8 cellular contexts compared by ENCODE assay signal in genomic region chr14:60161176-60162107, GRCh38. TPM values are rescaled to one million over a fixed set of nuclear protein-coding genes. Genes with fewer than 3 reads are reported as not detected.
DNase-seq lines count a peak whose midpoint lies in the region; ATAC-seq and TF ChIP-seq lines count a peak whose summit lies in the region.

No MANE protein-coding gene starts in this region.

- H3K36me3 ChIP-seq in thymus (ENCODE audit: control insufficient read depth, insufficient read depth) (no peaks in the 10 kb centered on the region), Caco-2 (ENCODE audit: control insufficient read depth, insufficient read depth, low read length) (no peaks in the 10 kb centered on the region)

- H3K4me1 Mint-ChIP-seq in activated naive CD4-positive, alpha-beta T cell treated with anti-CD3 and anti-CD28 coated beads, Interleukin-2, amount 10 ng/mL, durations not matched to agents 7 days and 5 days, result peaks cover 30% of the 10 kb centered on the region
- no peaks in the 10 kb centered on the region for H3K4me1 Mint-ChIP-seq in Caco-2 (ENCODE audit: low read depth, unreplicated experiment)

- POLR2A ChIA-PET in Caco-2 (lab: Charles Lee), result interaction anchor here (0.8 kb wide), 1 partner anchor 88 kb away, joined by 5 read pairs; the partner anchor contains the start of gene PPM1A

- H3K27ac ChIP-seq in thymus (ENCODE audit: low read depth), result peak overlapping the region; percentile 43

- no TSS peak for BruUV-seq in Caco-2 (replicated peaks; lab: Mats Ljungman, UMichigan)

- no peak for DNase-seq in activated naive CD4-positive, alpha-beta T cell treated with anti-CD3 and anti-CD28 coated beads, Interleukin-2, amount 10 ng/mL, durations not matched to agents 7 days and 5 days
- DNase-seq in activated naive CD4-positive, alpha-beta T cell (lab: John Stamatoyannopoulos, UW), result no peak
- DNase-seq in NCI-H748 treated with DMSO at 0.1 percent for 48 hours (lab: John Stamatoyannopoulos, UW) (peak; percentile 68), fibroblast of gingiva (ENCODE audit: low read depth) (peak; percentile 82), Caco-2 (no peak), SKM-1 treated with dmso at 0.1 percent for 144 hours (lab: John Stamatoyannopoulos, UW; ENCODE audit: unreplicated experiment) (no peak)

- H3K9me3 ChIP-seq in thymus (ENCODE audit: control insufficient read depth) (no peaks in the 10 kb centered on the region), Caco-2 (no peaks in the 10 kb centered on the region)

- H3K4me1 ChIP-seq in thymus (ENCODE audit: control insufficient read depth, insufficient read depth, low read length), result no peaks in the 10 kb centered on the region
- H3K4me1 ChIP-seq in Caco-2, result peaks cover 2% of the 10 kb centered on the region; the same call in 1 of the 2 replicates

- no peak overlapping the region for H3K4me3 ChIP-seq in thymus (ENCODE audit: low read length)
- H3K4me3 ChIP-seq in Caco-2 (ENCODE audit: low read depth, low read length), result no peak overlapping the region

- CTCF ChIA-PET in activated naive CD4-positive, alpha-beta T cell treated with anti-CD3 and anti-CD28 coated beads, Interleukin-2, amount 10 ng/mL, durations not matched to agents 7 days and 5 days (lab: Charles Lee), result interaction anchor here (0.9 to 1.1 kb wide), 2 partner anchors 22 to 96 kb away, joined by 3 read pairs; no protein-coding TSS in a partner anchor
- CTCF ChIA-PET in Caco-2 (lab: Charles Lee), result no interaction called here

- H3K36me3 Mint-ChIP-seq in activated naive CD4-positive, alpha-beta T cell treated with anti-CD3 and anti-CD28 coated beads, Interleukin-2, amount 10 ng/mL, durations not matched to agents 7 days and 5 days, result peaks cover 16% of the 10 kb centered on the region
- no peaks in the 10 kb centered on the region for H3K36me3 Mint-ChIP-seq in Caco-2 (ENCODE audit: insufficient read depth, unreplicated experiment)

- WGBS in thymus, result 91% methylated on average over 2 of the region's 2 CpGs

- no peaks in the 10 kb centered on the region for H3K27me3 Mint-ChIP-seq in activated naive CD4-positive, alpha-beta T cell treated with anti-CD3 and anti-CD28 coated beads, Interleukin-2, amount 10 ng/mL, durations not matched to agents 7 days and 5 days
- H3K27me3 Mint-ChIP-seq in Caco-2 (ENCODE audit: insufficient read depth, unreplicated experiment), result no peaks in the 10 kb centered on the region

- no peak for TF ChIP-seq CTCF in Caco-2 (IDR thresholded peaks at IDR 0.05; ENCODE audit: insufficient read depth in 1 of 2, low read depth in 1 of 2, low read length in 1 of 2, severe bottlenecking in 1 of 2, unreplicated experiment in 1 of 2)

- H3K27me3 ChIP-seq in thymus (ENCODE audit: control insufficient read depth, insufficient read depth) (no peaks in the 10 kb centered on the region), Caco-2 (replicated peaks; ENCODE audit: control insufficient read depth, insufficient read depth, low read length) (no peaks in the 10 kb centered on the region)

- H3K27ac Mint-ChIP-seq in activated naive CD4-positive, alpha-beta T cell treated with anti-CD3 and anti-CD28 coated beads, Interleukin-2, amount 10 ng/mL, durations not matched to agents 7 days and 5 days, result peak overlapping the region; percentile 16
- H3K27ac Mint-ChIP-seq in Caco-2 (ENCODE audit: unreplicated experiment), result no peak overlapping the region

- no peak overlapping the region for H3K4me3 Mint-ChIP-seq in activated naive CD4-positive, alpha-beta T cell treated with anti-CD3 and anti-CD28 coated beads, Interleukin-2, amount 10 ng/mL, durations not matched to agents 7 days and 5 days
- no peak overlapping the region for H3K4me3 Mint-ChIP-seq in Caco-2 (ENCODE audit: unreplicated experiment)

- no peaks in the 10 kb centered on the region for H3K9me3 Mint-ChIP-seq in activated naive CD4-positive, alpha-beta T cell treated with anti-CD3 and anti-CD28 coated beads, Interleukin-2, amount 10 ng/mL, durations not matched to agents 7 days and 5 days
- no peaks in the 10 kb centered on the region for H3K9me3 Mint-ChIP-seq in Caco-2 (ENCODE audit: unreplicated experiment)

- ATAC-seq in HG02981 (IDR thresholded peaks at IDR 0.05; ENCODE audit: unreplicated experiment), result no peak

- intact Hi-C loops in Caco-2 (cut with micrococcal nuclease; ENCODE audit: unreplicated experiment), result no loop called here

RNA-seq across cellular contexts. Expression of gene DHRS7, which starts 3.8 kb away (rescaled TPM):
- polyA plus RNA-seq in thymus, result 63.7 TPM
- total RNA-seq in Caco-2 (2022), result 61.6 and 65.6 TPM in 2 replicates

Comparison
In these comparisons a context has a peak if more than half of its experiments do, and no peak if none do; other contexts are left out.
1. DNase-seq: peak in NCI-H748 treated with DMSO at 0.1 percent for 48 hours (single experiment) and fibroblast of gingiva (single experiment); none in activated naive CD4-positive, alpha-beta T cell treated with anti-CD3 and anti-CD28 coated beads, Interleukin-2, amount 10 ng/mL, durations not matched to agents 7 days and 5 days (single experiment), activated naive CD4-positive, alpha-beta T cell (0 of 4), Caco-2 (0 of 2) and SKM-1 treated with dmso at 0.1 percent for 144 hours (single experiment).